In genomic region chr6:96015321-96015790, GRCh38 we compare ENCODE assay signal across 1 cellular context.
TF ChIP-seq lines count a peak whose summit lies in the region.

No MANE protein-coding gene starts in this region.

TF ChIP-seq in H1, 55 proteins besides CTCF, POLR2A, EP300 and RAD21 (continued from another document):
- TF ChIP-seq NANOG (IDR thresholded peaks at IDR 0.05; ENCODE audit: insufficient read depth, low read depth, low read length, poor library complexity, severe bottlenecking) (no peak), SP1 (IDR thresholded peaks at IDR 0.05; ENCODE audit: low read depth, low read length) (no peak), MAFK (IDR thresholded peaks at IDR 0.05; ENCODE audit: low read depth, low read length) (no peak), YY1 (IDR thresholded peaks at IDR 0.05; ENCODE audit: low read depth, low read length) (peak; percentile 63; the same call in 1 of the 2 replicates), CBX8 (IDR thresholded peaks at IDR 0.05; ENCODE audit: borderline replicate concordance, low read depth, low read length) (no peak), CEBPB (IDR thresholded peaks at IDR 0.05; ENCODE audit: low read depth, low read length) (no peak), JUND (IDR thresholded peaks at IDR 0.05; ENCODE audit: low read length) (no peak), POU5F1 (IDR thresholded peaks at IDR 0.05; ENCODE audit: low read depth, low read length) (no peak), CBX5 (IDR thresholded peaks at IDR 0.05; ENCODE audit: low read depth, low read length) (no peak), RXRA (IDR thresholded peaks at IDR 0.05; ENCODE audit: insufficient read depth, low read depth, low read length) (no peak), E2F6 (IDR thresholded peaks at IDR 0.05) (no peak), SIN3A (conservative IDR thresholded peaks at IDR 0.05 in 1 of 2, IDR thresholded peaks at IDR 0.05 in 1 of 2; ENCODE audit: low read depth in 1 of 2, low read length in 2 of 2) (no peak)
